In genomic region chr10:104520653-104521052, GRCh38 we compare ENCODE assay signal across 17 cellular contexts.
DNase-seq lines count a peak whose midpoint lies in the region; TF ChIP-seq lines count a peak whose summit lies in the region.
"Had no signal": no experiment of that assay in that cellular context is flagged by ENCODE, and none has a peak within 500 bp of the region (broad histone marks: within the 10 kb centered on the region; RNA-seq: fewer than 3 reads in every experiment).

No MANE protein-coding gene starts in this region.

- H3K36me3 Mint-ChIP-seq in brain (no peaks in the 10 kb centered on the region), neural crest cell (ENCODE audit: low read depth) (no peaks in the 10 kb centered on the region), HFFc6 (ENCODE audit: low read depth) (no peaks in the 10 kb centered on the region)
- H3K36me3 Mint-ChIP-seq: CD8-positive, alpha-beta T cell had no signal

- H3K4ac ChIP-seq in trophoblast cell (ENCODE audit: low read depth, low read length) = no peak overlapping the region

- no peak overlapping the region for H2BK5ac ChIP-seq in trophoblast cell (ENCODE audit: low read depth, low read length, poor library complexity)

- H3K4me3 Mint-ChIP-seq in brain (no peak overlapping the region), neural crest cell (no peak overlapping the region), HFFc6 (no peak overlapping the region)
- H3K4me3 Mint-ChIP-seq: CD4-positive, alpha-beta T cell; CD8-positive, alpha-beta T cell had no signal

- TF ChIP-seq CTCF in brain (conservative IDR thresholded peaks at IDR 0.05) (no peak), neural crest cell (conservative IDR thresholded peaks at IDR 0.05) (no peak), HFFc6 (IDR thresholded peaks at IDR 0.05) (no peak)

- no peak overlapping the region for H3K9ac ChIP-seq in trophoblast cell (ENCODE audit: low read length)
- H3K9ac ChIP-seq: BLaER1 treated with 17β-estradiol and CSF1 and Interleukin-3, amounts not matched to agents 10 nM and 100 nM had no signal

- no peaks in the 10 kb centered on the region for H3K4me1 ChIP-seq in trophoblast cell (ENCODE audit: control insufficient read depth in 1 of 2, insufficient read depth in 2 of 2, low read length in 2 of 2)
- H3K4me1 ChIP-seq: BLaER1 treated with 17β-estradiol and CSF1 and Interleukin-3, amounts not matched to agents 10 nM and 100 nM; Caco-2 had no signal

- H3K14ac ChIP-seq in trophoblast cell (ENCODE audit: low read length) = no peak overlapping the region

- peaks cover 2% of the 10 kb centered on the region for H3K9me3 ChIP-seq in trophoblast cell (ENCODE audit: insufficient read depth, low read depth, low read length)
- H3K9me3 ChIP-seq: BLaER1 treated with 17β-estradiol and CSF1 and Interleukin-3, amounts not matched to agents 10 nM and 100 nM; Caco-2 had no signal

- no peaks in the 10 kb centered on the region for H3K36me3 ChIP-seq in trophoblast cell (ENCODE audit: control insufficient read depth in 1 of 2, insufficient read depth in 2 of 2, low read length in 2 of 2)
- H3K36me3 ChIP-seq: BLaER1 treated with 17β-estradiol and CSF1 and Interleukin-3, amounts not matched to agents 10 nM and 100 nM had no signal

- H3K79me2 ChIP-seq in trophoblast cell (ENCODE audit: control insufficient read depth, insufficient read depth, low read length, poor library complexity) = no peaks in the 10 kb centered on the region

- peak overlapping the region; percentile 31 for H3K4me3 ChIP-seq in trophoblast cell (ENCODE audit: low read depth, low read length)
- H3K4me3 ChIP-seq: BLaER1 treated with 17β-estradiol and CSF1 and Interleukin-3, amounts not matched to agents 10 nM and 100 nM had no signal

- H2BK12ac ChIP-seq in trophoblast cell (ENCODE audit: low read length) = no peak overlapping the region

- H3K4me2 ChIP-seq in trophoblast cell (ENCODE audit: low read length) = no peak overlapping the region
- H3K4me2 ChIP-seq: BLaER1 treated with 17β-estradiol and CSF1 and Interleukin-3, amounts not matched to agents 10 nM and 100 nM had no signal

- no CpG with 5 or more reads among the region's 11 CpGs for WGBS in trophoblast cell (ENCODE audit: extremely low coverage, insufficient coverage, insufficient read length)

- no peak overlapping the region for H4K12ac ChIP-seq in trophoblast cell (ENCODE audit: low read depth, low read length)

- H3K9me3 Mint-ChIP-seq in brain = peaks cover 0 to 5% (median 0%) of the 10 kb centered on the region in 5 experiments
- H3K9me3 Mint-ChIP-seq in neural crest cell = no peaks in the 10 kb centered on the region
- H3K9me3 Mint-ChIP-seq in HFFc6 = no peaks in the 10 kb centered on the region
- H3K9me3 Mint-ChIP-seq: CD4-positive, alpha-beta T cell; CD8-positive, alpha-beta T cell had no signal

- H3K18ac ChIP-seq in trophoblast cell (ENCODE audit: low read length) = no peak overlapping the region

- H3K27me3 Mint-ChIP-seq in brain (peaks cover 7% of the 10 kb centered on the region), neural crest cell (ENCODE audit: low read depth) (peaks cover 3% of the 10 kb centered on the region), HFFc6 (ENCODE audit: insufficient read depth) (peaks cover 10% of the 10 kb centered on the region)

- no peak for DNase-seq in neural crest cell (ENCODE audit: low read depth, low spot score)
- no peak for DNase-seq in trophoblast cell
- no peak for DNase-seq in activated CD4-positive, alpha-beta T cell treated with anti-CD3 and anti-CD28 coated beads, Interleukin-2, amount 50 U/mL, for 4 hours
- DNase-seq in NOMO-1 treated with dmso at 0.1 percent for 144 hours (lab: John Stamatoyannopoulos, UW; ENCODE audit: unreplicated experiment) = no peak
- DNase-seq in HFFc6 = no peak
- DNase-seq: 8988T; ACHN; Caco-2; Calu3; CD4-positive, alpha-beta T cell; CD8-positive, alpha-beta T cell; DND-41; EL; GDM1 had no signal

- H2AK5ac ChIP-seq in trophoblast cell (ENCODE audit: low read length) = no peak overlapping the region

- no peak overlapping the region for H2AFZ ChIP-seq in trophoblast cell (ENCODE audit: insufficient read depth, low read length, poor library complexity)

- H3K27ac ChIP-seq in trophoblast cell (ENCODE audit: low read depth, low read length) = no peak overlapping the region
- H3K27ac ChIP-seq: BLaER1 treated with 17β-estradiol and CSF1 and Interleukin-3, amounts not matched to agents 10 nM and 100 nM; C4-2B had no signal

- H4K91ac ChIP-seq in trophoblast cell (ENCODE audit: low read depth, low read length) = no peak overlapping the region

- H4K8ac ChIP-seq in trophoblast cell (ENCODE audit: low read depth, low read length) = no peak overlapping the region

- peaks cover 55% of the 10 kb centered on the region for H3K4me1 Mint-ChIP-seq in brain
- H3K4me1 Mint-ChIP-seq in neural crest cell = no peaks in the 10 kb centered on the region
- no peaks in the 10 kb centered on the region for H3K4me1 Mint-ChIP-seq in HFFc6 (ENCODE audit: low read depth)

- H2BK120ac ChIP-seq in trophoblast cell (ENCODE audit: insufficient read depth, low read length, poor library complexity) = no peak overlapping the region

- H3K79me1 ChIP-seq in trophoblast cell (ENCODE audit: low read length) = no peaks in the 10 kb centered on the region

- H3K27ac Mint-ChIP-seq in brain = peak overlapping the region in 3 of 5 experiments; percentile 28 to 49 (median 41)
- peak overlapping the region; percentile 71 for H3K27ac Mint-ChIP-seq in neural crest cell (ENCODE audit: unreplicated experiment)
- H3K27ac Mint-ChIP-seq in HFFc6 = no peak overlapping the region
- H3K27ac Mint-ChIP-seq: CD4-positive, alpha-beta T cell; CD8-positive, alpha-beta T cell had no signal

- H3K27me3 ChIP-seq in trophoblast cell (ENCODE audit: insufficient read depth, low read length) = no peaks in the 10 kb centered on the region
- H3K27me3 ChIP-seq: BLaER1 treated with 17β-estradiol and CSF1 and Interleukin-3, amounts not matched to agents 10 nM and 100 nM had no signal

- no peak overlapping the region for H3K23ac ChIP-seq in trophoblast cell (ENCODE audit: low read length)
